ENCODE assay signal across 29 cellular contexts in genomic region chr16:72569677-72570076, GRCh38.
"Had no signal": no experiment of that assay in that cellular context is flagged by ENCODE, and none has a peak within 500 bp of the region (broad histone marks: within the 10 kb centered on the region; RNA-seq: fewer than 3 reads in every experiment).

No MANE protein-coding gene starts in this region.

- H3K4me3 ChIP-seq: ascending aorta, cardiac muscle cell, MG63 had no signal

- H3K27ac ChIP-seq: ascending aorta, cardiac muscle cell had no signal

- H3K27ac Mint-ChIP-seq: activated CD4-positive, alpha-beta T cell treated with anti-CD3 and anti-CD28 coated beads for 36 hours; activated CD4-positive, alpha-beta T cell treated with anti-CD3 and anti-CD28 coated beads, Interleukin-2, amount 10 ng/mL, durations not matched to agents 7 days and 5 days; activated CD8-positive, alpha-beta T cell treated with anti-CD3 and anti-CD28 coated beads, Interleukin-2, amount 10 ng/mL, durations not matched to agents 7 days and 5 days; activated naive CD4-positive, alpha-beta T cell treated with anti-CD3 and anti-CD28 coated beads, Interleukin-2, amount 50 U/mL, for 24 hours; activated naive CD8-positive, alpha-beta T cell treated with anti-CD3 and anti-CD28 coated beads, Interleukin-2, amount 10 ng/mL, durations not matched to agents 7 days and 5 days; activated T-cell treated with anti-CD3 and anti-CD28 coated beads, Interleukin-2, amount 50 U/mL, for 24 hours; activated T-helper 2 cell treated with anti-CD3 and anti-CD28 coated beads, Interferon-gamma antibody, Interleukin-2, Interleukin-4, amounts not matched to agents 10 μg/mL and 5 μg/mL and 100 μg/mL, durations not matched to agents 14 hours and 24 hours and 36 hours had no signal

- H3K36me3 ChIP-seq: ascending aorta, cardiac muscle cell, MG63 had no signal

- H3K4me1 Mint-ChIP-seq: activated CD4-positive, alpha-beta T cell treated with anti-CD3 and anti-CD28 coated beads for 36 hours; activated CD4-positive, alpha-beta T cell treated with anti-CD3 and anti-CD28 coated beads, Interleukin-2, amount 10 ng/mL, durations not matched to agents 7 days and 5 days; activated naive CD4-positive, alpha-beta T cell treated with anti-CD3 and anti-CD28 coated beads, Interleukin-2, amount 50 U/mL, for 24 hours; activated naive CD8-positive, alpha-beta T cell treated with anti-CD3 and anti-CD28 coated beads, Interleukin-2, amount 10 ng/mL, durations not matched to agents 7 days and 5 days; central memory CD8-positive, alpha-beta T cell had no signal

- H3K9me3 Mint-ChIP-seq: activated CD4-positive, alpha-beta T cell treated with anti-CD3 and anti-CD28 coated beads, Interleukin-2, amount 10 ng/mL, durations not matched to agents 7 days and 5 days; activated naive CD4-positive, alpha-beta T cell treated with anti-CD3 and anti-CD28 coated beads, Interleukin-2, amount 50 U/mL, for 24 hours; activated naive CD8-positive, alpha-beta T cell treated with anti-CD3 and anti-CD28 coated beads, Interleukin-2, amount 10 ng/mL, durations not matched to agents 7 days and 5 days; activated T-cell treated with anti-CD3 and anti-CD28 coated beads, Interleukin-2, amount 50 U/mL, for 24 hours; activated T-helper 2 cell treated with anti-CD3 and anti-CD28 coated beads, Interferon-gamma antibody, Interleukin-2, Interleukin-4, amounts not matched to agents 10 μg/mL and 5 μg/mL and 100 μg/mL, durations not matched to agents 14 hours and 24 hours and 36 hours; central memory CD8-positive, alpha-beta T cell had no signal

- H3K27me3 Mint-ChIP-seq: activated CD4-positive, alpha-beta T cell treated with anti-CD3 and anti-CD28 coated beads for 36 hours; activated CD4-positive, alpha-beta T cell treated with anti-CD3 and anti-CD28 coated beads, Interleukin-2, amount 10 ng/mL, durations not matched to agents 7 days and 5 days; activated naive CD4-positive, alpha-beta T cell treated with anti-CD3 and anti-CD28 coated beads, Interleukin-2, amount 50 U/mL, for 24 hours; activated naive CD8-positive, alpha-beta T cell treated with anti-CD3 and anti-CD28 coated beads, Interleukin-2, amount 10 ng/mL, durations not matched to agents 7 days and 5 days; activated T-cell treated with anti-CD3 and anti-CD28 coated beads, Interleukin-2, amount 50 U/mL, for 24 hours; central memory CD8-positive, alpha-beta T cell had no signal

- H3K36me3 Mint-ChIP-seq: activated naive CD4-positive, alpha-beta T cell treated with anti-CD3 and anti-CD28 coated beads, Interleukin-2, amount 50 U/mL, for 24 hours; activated naive CD8-positive, alpha-beta T cell treated with anti-CD3 and anti-CD28 coated beads, Interleukin-2, amount 10 ng/mL, durations not matched to agents 7 days and 5 days had no signal

- H3K9me3 ChIP-seq: ascending aorta, MG63 had no signal

- ATAC-seq: activated CD4-positive, alpha-beta T cell treated with anti-CD3 and anti-CD28 coated beads for 36 hours; activated CD4-positive, CD25-positive, alpha-beta regulatory T cell treated with anti-CD3 and anti-CD28 coated beads, Interleukin-2, amount 50 U/mL, for 24 hours; activated CD8-positive, alpha-beta T cell treated with anti-CD3 and anti-CD28 coated beads, Interleukin-2, amount 10 ng/mL, durations not matched to agents 7 days and 5 days had no signal

- H3K4me1 ChIP-seq: ascending aorta had no signal

- H3K4me3 Mint-ChIP-seq: activated CD4-positive, alpha-beta T cell treated with anti-CD3 and anti-CD28 coated beads for 36 hours; activated CD4-positive, alpha-beta T cell treated with anti-CD3 and anti-CD28 coated beads, Interleukin-2, amount 10 ng/mL, durations not matched to agents 7 days and 5 days; activated CD8-positive, alpha-beta T cell treated with anti-CD3 and anti-CD28 coated beads, Interleukin-2, amount 10 ng/mL, durations not matched to agents 7 days and 5 days; activated naive CD4-positive, alpha-beta T cell treated with anti-CD3 and anti-CD28 coated beads, Interleukin-2, amount 50 U/mL, for 24 hours; activated naive CD8-positive, alpha-beta T cell treated with anti-CD3 and anti-CD28 coated beads, Interleukin-2, amount 10 ng/mL, durations not matched to agents 7 days and 5 days; activated T-cell treated with anti-CD3 and anti-CD28 coated beads, Interleukin-2, amount 50 U/mL, for 24 hours; central memory CD8-positive, alpha-beta T cell had no signal

- H3K27me3 ChIP-seq: ascending aorta, cardiac muscle cell, MG63 had no signal

- DNase-seq: activated CD4-positive, alpha-beta T cell treated with anti-CD3 and anti-CD28 coated beads for 36 hours; activated CD4-positive, alpha-beta T cell treated with anti-CD3 and anti-CD28 coated beads, Interleukin-2, amount 10 ng/mL, durations not matched to agents 7 days and 5 days; activated CD4-positive, alpha-beta T cell treated with anti-CD3 and anti-CD28 coated beads, Interleukin-2, amount 50 U/mL, for 48 hours; activated CD8-positive, alpha-beta T cell treated with anti-CD3 and anti-CD28 coated beads, Interleukin-2, amount 10 ng/mL, durations not matched to agents 7 days and 5 days; activated gamma-delta T cell; activated naive CD4-positive, alpha-beta T cell treated with Interleukin-2 at 50 U/mL for 16 hours; activated naive CD8-positive, alpha-beta T cell treated with anti-CD3 and anti-CD28 coated beads, Interleukin-2, amount 10 ng/mL, durations not matched to agents 7 days and 5 days; activated T-cell treated with anti-CD3 and anti-CD28 coated beads, Interleukin-2, amount 50 U/mL, for 24 hours; amygdala; Kasumi-1; KG1; MG63; NCI-H1105; NCI-H1417 treated with DMSO at 0.1 percent for 48 hours; NCI-H187 treated with DMSO at 0.1 percent for 48 hours; NCI-H2081; NCI-H2171 treated with DMSO at 0.1 percent for 48 hours; NCI-H226; NCI-H446 treated with DMSO at 0.1 percent for 48 hours; NCI-H524; OCI-M1; Right ventricle myocardium superior had no signal

- FAIRE-seq: TTC549 had no signal
